In genomic region chr6:106051241-106051640, GRCh38 we compare ENCODE assay signal across 21 cellular contexts. TPM values are rescaled to one million over a fixed set of nuclear protein-coding genes. Genes with fewer than 3 reads are reported as not detected.
DNase-seq lines count a peak whose midpoint lies in the region; ATAC-seq, FAIRE-seq and TF ChIP-seq lines count a peak whose summit lies in the region.
"Had no signal": no experiment of that assay in that cellular context is flagged by ENCODE, and none has a peak within 500 bp of the region (broad histone marks: within the 10 kb centered on the region; RNA-seq: fewer than 3 reads in every experiment).

No MANE protein-coding gene starts in this region.

- H3K79me2 ChIP-seq in SK-N-SH (ENCODE audit: insufficient read depth) (no peaks in the 10 kb centered on the region), K562 (ENCODE audit: control insufficient read depth, insufficient read depth, low read length) (no peaks in the 10 kb centered on the region)

- FAIRE-seq in K562 (lab: Jason Lieb, UNC) = no peak
- FAIRE-seq: colon had no signal

- TF ChIP-seq CTCF in SK-N-SH (IDR thresholded peaks at IDR 0.05) (no peak), K562 (IDR thresholded peaks at IDR 0.05 in 2 of 3, conservative IDR thresholded peaks at IDR 0.05 in 1 of 3; ENCODE audit: insufficient read depth in 2 of 3, low read depth in 1 of 3, low read length in 3 of 3) (no peak)

- H2AFZ ChIP-seq in SK-N-SH (ENCODE audit: low read depth) (peak overlapping the region; percentile 2; the same call in 1 of the 2 replicates), K562 (ENCODE audit: low read depth, low read length) (peak overlapping the region; percentile 23; the same call in 1 of the 2 replicates)
- H2AFZ ChIP-seq: GM23248 had no signal

- BruUV-seq in K562 (replicated peaks; lab: Mats Ljungman, UMichigan) = no TSS peak

- no peaks in the 10 kb centered on the region for H3K9me2 ChIP-seq in SK-N-SH

- TF ChIP-seq EP300 in SK-N-SH (IDR thresholded peaks at IDR 0.05; ENCODE audit: borderline replicate concordance in 1 of 2, low read depth in 1 of 2, low read length in 1 of 2) = no peak
- no peak for TF ChIP-seq EP300 in K562 (IDR thresholded peaks at IDR 0.05; ENCODE audit: low read length)

- intact Hi-C loops in K562 (cut with micrococcal nuclease) = no loop called here

- POLR2A ChIA-PET in SK-N-SH (lab: Yijun Ruan, JAX) (no interaction called here), K562 (lab: Yijun Ruan, JAX) (no interaction called here)

- H3K27me3 ChIP-seq in SK-N-SH (ENCODE audit: insufficient read depth) (no peaks in the 10 kb centered on the region), K562 (ENCODE audit: control insufficient read depth in 2 of 2, insufficient read depth in 2 of 2, low read length in 2 of 2) (peaks cover 0 to 4% of the 10 kb centered on the region in 2 experiments; a peak in 1 of 5 replicates)
- H3K27me3 ChIP-seq: body of pancreas, Peyer's patch had no signal

- no peak for TF ChIP-seq POLR2A in K562 (conservative IDR thresholded peaks at IDR 0.05)

- CTCF ChIA-PET in SK-N-SH (lab: Yijun Ruan, JAX) (no interaction called here), K562 (lab: Yijun Ruan, JAX; ENCODE audit: low intra/inter-chr PET ratio) (no interaction called here)

- 61% methylated on average over 3 of the region's 3 CpGs for WGBS in SK-N-SH (ENCODE audit: low lambda C conversion rate)
- 16% methylated on average over 3 of the region's 3 CpGs for WGBS in K562 (ENCODE audit: insufficient coverage, low coverage, missing lambda C conversion rate)

- H3K4me1 ChIP-seq in SK-N-SH (ENCODE audit: control insufficient read depth in 1 of 2, insufficient read depth in 2 of 2, low read depth in 1 of 2, low read length in 1 of 2) = no peaks in the 10 kb centered on the region; a peak in 1 of 4 replicates
- H3K4me1 ChIP-seq in K562 (replicated peaks in 1 of 2; ENCODE audit: control insufficient read depth in 2 of 2, insufficient read depth in 2 of 2, low read length in 2 of 2) = peaks cover 0 to 8% of the 10 kb centered on the region in 2 experiments; a peak in 4 of 5 replicates
- H3K4me1 ChIP-seq: heart left ventricle, Peyer's patch, psoas muscle had no signal

- H3K27ac ChIP-seq in SK-N-SH (ENCODE audit: low read depth in 2 of 2, low read length in 1 of 2) (no peak overlapping the region), K562 (ENCODE audit: extremely low read depth, low read depth, low read length) (no peak overlapping the region)
- H3K27ac ChIP-seq: body of pancreas, GM23248, heart left ventricle, Peyer's patch, psoas muscle had no signal

- TF ChIP-seq RAD21 in SK-N-SH (IDR thresholded peaks at IDR 0.05; ENCODE audit: low read length) = no peak
- TF ChIP-seq RAD21 in K562 (CRISPR knock-in tag; conservative IDR thresholded peaks at IDR 0.05 in 1 of 2, IDR thresholded peaks at IDR 0.05 in 1 of 2) = no peak

- H3K9me3 ChIP-seq in SK-N-SH (no peaks in the 10 kb centered on the region), K562 (replicated peaks; ENCODE audit: control insufficient read depth, insufficient read depth, low read depth, low read length) (no peaks in the 10 kb centered on the region)
- H3K9me3 ChIP-seq: body of pancreas, heart left ventricle, Peyer's patch, psoas muscle had no signal

- H3K9ac ChIP-seq in SK-N-SH = no peak overlapping the region
- H3K9ac ChIP-seq in K562 (ENCODE audit: insufficient read depth in 1 of 2, low read depth in 2 of 2, low read length in 2 of 2) = no peak overlapping the region
- H3K9ac ChIP-seq: GM23248 had no signal

- H3K36me3 ChIP-seq in SK-N-SH (replicated peaks in 1 of 2; ENCODE audit: control insufficient read depth in 1 of 2, insufficient read depth in 2 of 2, low read length in 1 of 2) (no peaks in the 10 kb centered on the region), K562 (ENCODE audit: control insufficient read depth, insufficient read depth, low read length) (no peaks in the 10 kb centered on the region)
- H3K36me3 ChIP-seq: heart left ventricle, Peyer's patch had no signal

- DNase-seq in SK-N-SH (no peak), K562 (ENCODE audit: extremely low read depth in 1 of 4, low spot score in 3 of 4) (no peak), left kidney (ENCODE audit: low read depth, low spot score) (peak; percentile 30), occipital lobe (lab: John Stamatoyannopoulos, UW) (no peak), Kasumi-1 (lab: John Stamatoyannopoulos, UW) (no peak), GM19240 (ENCODE audit: insufficient read length, low spot score) (no peak)
- DNase-seq: activated naive CD8-positive, alpha-beta T cell treated with anti-CD3 and anti-CD28 coated beads, Interleukin-2, amount 10 ng/mL, durations not matched to agents 7 days and 5 days; body of pancreas; CD4-positive, alpha-beta memory T cell; DMS79 treated with DMSO at 0.1 percent for 48 hours; GM23248; heart left ventricle; NCI-H2171; NCI-H526 treated with DMSO at 0.1 percent for 48 hours; Peyer's patch; psoas muscle; stimulated activated CD8-positive, alpha-beta memory T cell treated with anti-CD3 and anti-CD28 coated beads, Interleukin-4, amount 100 ng/mL, for 48 hours had no signal

- no peaks in the 10 kb centered on the region for H3F3A ChIP-seq in SK-N-SH (replicated peaks; ENCODE audit: insufficient read depth)

- H3K9me1 ChIP-seq in K562 (ENCODE audit: control insufficient read depth, insufficient read depth, low read length) = no peaks in the 10 kb centered on the region

- H3K4me3 ChIP-seq in SK-N-SH (ENCODE audit: low read depth in 2 of 2, low read length in 1 of 2) (no peak overlapping the region), K562 (no peak overlapping the region)
- H3K4me3 ChIP-seq: body of pancreas, GM23248, heart left ventricle, Peyer's patch, psoas muscle had no signal

- no peaks in the 10 kb centered on the region for H4K20me1 ChIP-seq in SK-N-SH (ENCODE audit: insufficient read depth)
- H4K20me1 ChIP-seq in K562 (replicated peaks; ENCODE audit: control insufficient read depth, insufficient read depth, low read length) = no peaks in the 10 kb centered on the region

- H3K4me2 ChIP-seq in SK-N-SH (no peak overlapping the region), K562 (ENCODE audit: insufficient read depth, low read length) (no peak overlapping the region)

- ATAC-seq in SK-N-SH treated with all-trans-retinoic acid at 6 μM for 48 hours (no peak), K562 (no peak), HG03469 (IDR thresholded peaks at IDR 0.05; ENCODE audit: unreplicated experiment) (no peak)
- ATAC-seq: body of pancreas; heart left ventricle; natural killer cell treated with Interleukin-12 subunit alpha and Interleukin-12 subunit beta and Interleukin-15 and Interleukin-18, amount 100 ng/mL, for 72 hours; psoas muscle had no signal

- in situ Hi-C loops in K562 (cut with MboI) = no loop called here

TF ChIP-seq in SK-N-SH, 30 proteins besides CTCF, POLR2A, EP300 and RAD21:
- TF ChIP-seq ELF1 (IDR thresholded peaks at IDR 0.05) (no peak), FOSL2 (IDR thresholded peaks at IDR 0.05; ENCODE audit: borderline replicate concordance, low read depth) (no peak)
TF ChIP-seq in SK-N-SH: peak in this region for 0.

TF ChIP-seq in SK-N-SH treated with all-trans-retinoic acid at 6 μM for 48 hours, 23 proteins besides CTCF, POLR2A, EP300 and RAD21 (continues in another document):
- TF ChIP-seq CSDC2 (CRISPR knock-in tag; IDR thresholded peaks at IDR 0.05) (no peak), ARNTL (CRISPR knock-in tag; IDR thresholded peaks at IDR 0.05; ENCODE audit: borderline replicate concordance, low read depth) (no peak), TOX (CRISPR knock-in tag; IDR thresholded peaks at IDR 0.05; ENCODE audit: borderline replicate concordance) (no peak), ESRRG (CRISPR knock-in tag; IDR thresholded peaks at IDR 0.05) (no peak), ZFP30 (CRISPR knock-in tag; IDR thresholded peaks at IDR 0.05) (no peak), TCF4 (CRISPR knock-in tag; IDR thresholded peaks at IDR 0.05; ENCODE audit: borderline replicate concordance) (no peak)

TF ChIP-seq in K562, 482 proteins besides CTCF, POLR2A, EP300 and RAD21:
- TF ChIP-seq CBX8 (IDR thresholded peaks at IDR 0.05; ENCODE audit: borderline replicate concordance, extremely low read depth, low read depth, low read length, poor library complexity, severe bottlenecking) (no peak), ZKSCAN1 (IDR thresholded peaks at IDR 0.05; ENCODE audit: low read depth, low read length) (no peak), TOE1 (IDR thresholded peaks at IDR 0.05; ENCODE audit: borderline replicate concordance) (no peak), TOE1 (CRISPR knock-in tag; IDR thresholded peaks at IDR 0.05; ENCODE audit: borderline replicate concordance, low read depth) (no peak), STAT5B (CRISPR knock-in tag; IDR thresholded peaks at IDR 0.05) (no peak), MCM7 (IDR thresholded peaks at IDR 0.05) (no peak)
TF ChIP-seq in K562: peak in this region for 0.

RNA-seq across cellular contexts. Expression of gene PRDM1, which starts 34.9 kb away (rescaled TPM):
- 2.3 and 4.0 TPM in 2 replicates for polyA plus RNA-seq in SK-N-SH (2012; rRNA removed)
- 2.6 and 3.0 TPM in 2 replicates for polyA plus RNA-seq in SK-N-SH (2012; cell fraction: cytosol; rRNA removed)
- polyA plus RNA-seq in SK-N-SH (2012; cell fraction: nucleus; rRNA removed) = 6.7 and 8.0 TPM in 2 replicates
- total RNA-seq in K562 (2011; cell fraction: chromatin; rRNA removed; ENCODE audit: low replicate concordance) = 1.9 and 4.4 TPM in 2 replicates
- 1.1 and 1.3 TPM in 2 replicates for total RNA-seq in K562 (2011; cell fraction: nucleolus; rRNA removed)
- 0.95 and 1.1 TPM in 2 replicates for total RNA-seq in K562 (2011; cell fraction: nucleoplasm; rRNA removed)
- total RNA-seq in K562 (2014; rRNA removed) = 0.27 and 0.29 TPM in 2 replicates
- total RNA-seq in K562 (2014; rRNA removed; fragmentation: Illumina TruSeq; extraction: Trizol) = 0.40 and 0.61 TPM in 2 replicates
- total RNA-seq in K562 (2015; rRNA removed; fragmentation: Illumina TruSeq; extraction: Trizol) = 0.19 and 0.47 TPM in 2 replicates
- 0.67 and 0.86 TPM in 2 replicates for total RNA-seq in K562 (2021)
- polyA plus RNA-seq in K562 (2011; rRNA removed) = 0.18 and 0.21 TPM in 2 replicates
- 0.07 and 0.36 TPM in 2 replicates for polyA plus RNA-seq in K562 (2011; cell fraction: cytosol; rRNA removed)
- polyA plus RNA-seq in K562 (2011; cell fraction: nucleus; rRNA removed) = 0.11 and 1.1 TPM in 2 replicates
- 0.89 and 1.1 TPM in 2 replicates for polyA plus RNA-seq in K562 (2012)
- polyA plus RNA-seq in K562 (2014; fragmentation: Illumina TruSeq; extraction: Trizol) = 0.89 and 1.4 TPM in 2 replicates
- polyA plus RNA-seq in K562 (2014; fragmentation: Nextera tagmentation; extraction: Ambion mirVana) = under 1 TPM; 0.20 to 0.21 TPM
- 0.09 and 0.13 TPM in 2 replicates for polyA plus RNA-seq in K562 (2014; rRNA removed)
- polyA minus RNA-seq in K562 (2011; rRNA and poly(A)+ RNA removed) = 0.18 and 0.98 TPM in 2 replicates
- polyA minus RNA-seq in K562 (2011; cell fraction: cytosol; rRNA and poly(A)+ RNA removed) = 1.1 and 1.6 TPM in 2 replicates
- polyA minus RNA-seq in K562 (2011; cell fraction: nucleus; rRNA and poly(A)+ RNA removed) = 0.94 and 1.00 TPM in 2 replicates
- 1.4 TPM for total RNA-seq in occipital lobe
